In genomic region chr4:107823870-107824366, GRCh38 we compare ENCODE assay signal across 9 cellular contexts. TPM values are rescaled to one million over a fixed set of nuclear protein-coding genes. Genes with fewer than 3 reads are reported as not detected.
DNase-seq lines count a peak whose midpoint lies in the region; ATAC-seq and TF ChIP-seq lines count a peak whose summit lies in the region.
"Had no signal": no experiment of that assay in that cellular context is flagged by ENCODE, and none has a peak within 500 bp of the region (broad histone marks: within the 10 kb centered on the region; RNA-seq: fewer than 3 reads in every experiment).

No MANE protein-coding gene starts in this region.

- intact Hi-C loops in transverse colon (cut with DNase I; ENCODE audit: low total_unique reads) = loop anchor here (10.0 kb wide), 1 partner anchor 81 kb away; no protein-coding TSS in a partner anchor

- H3K4me3 ChIP-seq in cardiac fibroblast (replicated peaks in 1 of 2; ENCODE audit: low read depth in 2 of 2, low read length in 2 of 2) (peak overlapping the region; percentile 64 to 87), liver (ENCODE audit: low read depth in 1 of 3, low read length in 3 of 3) (peak overlapping the region; percentile 9 to 85 (median 72)), transverse colon (peak overlapping the region; percentile 61 to 89 (median 76))

- 30% methylated on average over 12 of the region's 12 CpGs for WGBS in liver
- 39% methylated on average over 12 of the region's 12 CpGs; no CpG with 5 or more reads in 1 of the 2 donors for WGBS in transverse colon (ENCODE audit: low coverage in 1 of 2), 2 donors

- H3K27ac Mint-ChIP-seq in activated T-cell treated with anti-CD3 and anti-CD28 coated beads, Interleukin-2, amount 50 U/mL, for 24 hours = no peak overlapping the region

- no peak for TF ChIP-seq POLR2A in transverse colon (IDR thresholded peaks at IDR 0.05)

- peak overlapping the region; percentile 80 for H3K4me3 Mint-ChIP-seq in activated T-cell treated with anti-CD3 and anti-CD28 coated beads, Interleukin-2, amount 50 U/mL, for 24 hours

- TF ChIP-seq CTCF in cardiac fibroblast (IDR thresholded peaks at IDR 0.05; ENCODE audit: low read depth, low read length) (no peak), liver (IDR thresholded peaks at IDR 0.05; ENCODE audit: low read depth, low read length, missing input control) (no peak), transverse colon (IDR thresholded peaks at IDR 0.05) (peak in 1 of 5 experiments; percentile 7)

- H3K27ac ChIP-seq in liver (ENCODE audit: low read depth in 1 of 2, low read length in 2 of 2) = peak overlapping the region; percentile 98 to 99
- H3K27ac ChIP-seq in transverse colon = peak overlapping the region; percentile 96 to 98 (median 96)

- no peak for TF ChIP-seq RAD21 in liver (IDR thresholded peaks at IDR 0.05)

- no peak for DNase-seq in activated T-cell treated with anti-CD3 and anti-CD28 coated beads, Interleukin-2, amount 50 U/mL, for 24 hours
- DNase-seq in activated T-cell treated with anti-CD3 and anti-CD28 coated beads for 4 hours (no peak), cardiac fibroblast (ENCODE audit: low read depth in 2 of 2) (no peak), transverse colon (no peak), COLO829 (ENCODE audit: low spot score) (no peak), AG08395 (ENCODE audit: low spot score) (no peak)
- DNase-seq: DMS 273 treated with DMSO at 0.1 percent for 48 hours had no signal

- H3K4me1 Mint-ChIP-seq in activated T-cell treated with anti-CD3 and anti-CD28 coated beads, Interleukin-2, amount 50 U/mL, for 24 hours (ENCODE audit: low read depth) = peaks cover 15% of the 10 kb centered on the region

- peak overlapping the region in 1 of 2 donors; percentile 86 for H3K9ac ChIP-seq in liver (ENCODE audit: low read depth in 1 of 2, low read length in 2 of 2)

- H3K4me1 ChIP-seq in liver (ENCODE audit: control insufficient read depth in 4 of 4, insufficient read depth in 4 of 4, low read length in 3 of 4) = peaks cover 0 to 22% (median 7%) of the 10 kb centered on the region in 4 donors
- peaks cover 7 to 34% (median 21%) of the 10 kb centered on the region in 4 donors for H3K4me1 ChIP-seq in transverse colon

- no peak for ATAC-seq in GM21526 (IDR thresholded peaks at IDR 0.05; ENCODE audit: low FRiP score, unreplicated experiment)

- no peaks in the 10 kb centered on the region for H3K36me3 ChIP-seq in liver (ENCODE audit: control insufficient read depth in 4 of 4, insufficient read depth in 3 of 4, low read depth in 1 of 4, low read length in 3 of 4)
- H3K36me3 ChIP-seq in transverse colon = no peaks in the 10 kb centered on the region

- H3K9me3 ChIP-seq in liver (ENCODE audit: control insufficient read depth in 4 of 4, low read length in 3 of 4) (no peaks in the 10 kb centered on the region), transverse colon (no peaks in the 10 kb centered on the region)

- H3K27me3 Mint-ChIP-seq in activated T-cell treated with anti-CD3 and anti-CD28 coated beads, Interleukin-2, amount 50 U/mL, for 24 hours = peaks cover 68% of the 10 kb centered on the region

- in situ Hi-C loops in transverse colon (cut with MboI; ENCODE audit: low pct_ligation_motif_present in 1 of 4, low pct_unique_long_range_greater_than_20kb in 1 of 4, low sequenced_read_pairs in 3 of 4) = no loop called here

- H3K27me3 ChIP-seq in liver (ENCODE audit: control insufficient read depth in 4 of 4, insufficient read depth in 4 of 4, low read length in 3 of 4) (no peaks in the 10 kb centered on the region), transverse colon (no peaks in the 10 kb centered on the region)

- TF ChIP-seq EP300 in transverse colon (IDR thresholded peaks at IDR 0.05; ENCODE audit: low read depth) = no peak

- no peaks in the 10 kb centered on the region for H3K36me3 Mint-ChIP-seq in activated T-cell treated with anti-CD3 and anti-CD28 coated beads, Interleukin-2, amount 50 U/mL, for 24 hours (ENCODE audit: low read depth)

- H3K9me3 Mint-ChIP-seq in activated T-cell treated with anti-CD3 and anti-CD28 coated beads, Interleukin-2, amount 50 U/mL, for 24 hours = no peaks in the 10 kb centered on the region

TF ChIP-seq in liver, 16 proteins besides CTCF, POLR2A, EP300 and RAD21:
- TF ChIP-seq HNF4G (IDR thresholded peaks at IDR 0.05) (no peak), YY1 (IDR thresholded peaks at IDR 0.05) (no peak), MAX (IDR thresholded peaks at IDR 0.05) (no peak), FOXA2 (IDR thresholded peaks at IDR 0.05) (no peak), ZBTB33 (IDR thresholded peaks at IDR 0.05) (no peak), NR2F2 (IDR thresholded peaks at IDR 0.05) (no peak), SP1 (IDR thresholded peaks at IDR 0.05) (no peak), RXRA (IDR thresholded peaks at IDR 0.05) (no peak), FOXA1 (IDR thresholded peaks at IDR 0.05) (no peak), HNF4A (conservative IDR thresholded peaks at IDR 0.05) (no peak)

RNA-seq across cellular contexts. Expression of gene SGMS2, which starts 0.8 kb away (rescaled TPM):
- total RNA-seq in liver (10 to 100 TPM; 13.1 to 41.7 TPM), transverse colon (100 to 1,000 TPM in 3 of 4 donors, 10 to 100 TPM in 1; 75.8 to 203 (median 122) TPM)
- 10 to 100 TPM in 1 of 2 donors, 1 to 10 TPM in 1; 7.3 to 15.2 TPM for polyA plus RNA-seq in liver
